7 cellular contexts compared by ENCODE assay signal in the genomic region with DNA sequence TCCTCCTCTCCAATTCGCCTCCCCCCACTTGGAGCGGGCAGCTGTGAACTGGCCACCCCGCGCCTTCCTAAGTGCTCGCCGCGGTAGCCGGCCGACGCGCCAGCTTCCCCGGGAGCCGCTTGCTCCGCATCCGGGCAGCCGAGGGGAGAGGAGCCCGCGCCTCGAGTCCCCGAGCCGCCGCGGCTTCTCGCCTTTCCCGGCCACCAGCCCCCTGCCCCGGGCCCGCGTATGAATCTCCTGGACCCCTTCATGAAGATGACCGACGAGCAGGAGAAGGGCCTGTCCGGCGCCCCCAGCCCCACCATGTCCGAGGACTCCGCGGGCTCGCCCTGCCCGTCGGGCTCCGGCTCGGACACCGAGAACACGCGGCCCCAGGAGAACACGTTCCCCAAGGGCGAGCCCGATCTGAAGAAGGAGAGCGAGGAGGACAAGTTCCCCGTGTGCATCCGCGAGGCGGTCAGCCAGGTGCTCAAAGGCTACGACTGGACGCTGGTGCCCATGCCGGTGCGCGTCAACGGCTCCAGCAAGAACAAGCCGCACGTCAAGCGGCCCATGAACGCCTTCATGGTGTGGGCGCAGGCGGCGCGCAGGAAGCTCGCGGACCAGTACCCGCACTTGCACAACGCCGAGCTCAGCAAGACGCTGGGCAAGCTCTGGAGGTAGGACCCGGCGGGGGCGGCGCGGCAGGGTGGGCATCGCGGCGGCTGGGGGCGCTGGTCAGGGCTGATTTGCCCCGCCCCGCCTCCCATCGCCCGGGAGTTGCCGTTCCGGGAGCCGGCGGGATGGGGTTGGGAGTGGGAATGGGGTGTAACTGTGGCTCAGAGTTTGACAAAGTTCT. TPM values are rescaled to one million over a fixed set of nuclear protein-coding genes. Genes with fewer than 3 reads are reported as not detected.
DNase-seq lines count a peak whose midpoint lies in the region; ATAC-seq, FAIRE-seq and TF ChIP-seq lines count a peak whose summit lies in the region.

No MANE protein-coding gene starts in this region.

- H3K4me3 ChIP-seq in fibroblast of mammary gland (ENCODE audit: control insufficient read depth, low read depth, low read length): peak overlapping the region; percentile 59

- no peaks in the 10 kb centered on the region for H3K36me3 Mint-ChIP-seq in activated naive CD4-positive, alpha-beta T cell treated with anti-CD3 and anti-CD28 coated beads for 36 hours (ENCODE audit: low read depth)

- H3K27me3 Mint-ChIP-seq in activated naive CD4-positive, alpha-beta T cell treated with anti-CD3 and anti-CD28 coated beads for 36 hours (ENCODE audit: low read depth): peaks cover 69% of the 10 kb centered on the region

- peaks cover 23% of the 10 kb centered on the region for H3K4me1 Mint-ChIP-seq in activated naive CD4-positive, alpha-beta T cell treated with anti-CD3 and anti-CD28 coated beads for 36 hours (ENCODE audit: low read depth)

- H3K9me3 Mint-ChIP-seq in activated naive CD4-positive, alpha-beta T cell treated with anti-CD3 and anti-CD28 coated beads for 36 hours: no peaks in the 10 kb centered on the region

- FAIRE-seq in RCC 7860 (lab: Jason Lieb, UNC): no peak

- intact Hi-C loops in activated naive CD4-positive, alpha-beta T cell treated with anti-CD3 and anti-CD28 coated beads for 36 hours (cut with micrococcal nuclease): no loop called here

- H3K27ac Mint-ChIP-seq in activated naive CD4-positive, alpha-beta T cell treated with anti-CD3 and anti-CD28 coated beads for 36 hours: no peak overlapping the region

- no peak overlapping the region for H3K4me3 Mint-ChIP-seq in activated naive CD4-positive, alpha-beta T cell treated with anti-CD3 and anti-CD28 coated beads for 36 hours

- CTCF ChIA-PET in activated naive CD4-positive, alpha-beta T cell treated with anti-CD3 and anti-CD28 coated beads for 36 hours (lab: Charles Lee): no interaction called here

- peak; percentile 25 for ATAC-seq in GM18498 (IDR thresholded peaks at IDR 0.05; ENCODE audit: unreplicated experiment)
- peak; percentile 11 for ATAC-seq in HG02623 (IDR thresholded peaks at IDR 0.05; ENCODE audit: unreplicated experiment)
- ATAC-seq in HG03521 (IDR thresholded peaks at IDR 0.05; ENCODE audit: unreplicated experiment): no peak

- DNase-seq in RCC 7860 (ENCODE audit: low spot score) (peak; percentile 35), fibroblast of mammary gland (ENCODE audit: low read depth) (peak; percentile 40), nucleus accumbens (lab: John Stamatoyannopoulos, UW) (peak in 35 of 56 donors; percentile 15 to 75 (median 44))
- DNase-seq in activated naive CD4-positive, alpha-beta T cell treated with anti-CD3 and anti-CD28 coated beads for 36 hours: no peak

- TF ChIP-seq CTCF in fibroblast of mammary gland (conservative IDR thresholded peaks at IDR 0.05; ENCODE audit: control insufficient read depth, insufficient read depth, low read depth, low read length): no peak

RNA-seq across cellular contexts. Expression of a gene that starts 0.6 kb away (rescaled TPM):
- total RNA-seq in activated naive CD4-positive, alpha-beta T cell treated with anti-CD3 and anti-CD28 coated beads for 36 hours: not detected
